Comparison of ENCODE assay signal across 11 cellular contexts in the genomic region with DNA sequence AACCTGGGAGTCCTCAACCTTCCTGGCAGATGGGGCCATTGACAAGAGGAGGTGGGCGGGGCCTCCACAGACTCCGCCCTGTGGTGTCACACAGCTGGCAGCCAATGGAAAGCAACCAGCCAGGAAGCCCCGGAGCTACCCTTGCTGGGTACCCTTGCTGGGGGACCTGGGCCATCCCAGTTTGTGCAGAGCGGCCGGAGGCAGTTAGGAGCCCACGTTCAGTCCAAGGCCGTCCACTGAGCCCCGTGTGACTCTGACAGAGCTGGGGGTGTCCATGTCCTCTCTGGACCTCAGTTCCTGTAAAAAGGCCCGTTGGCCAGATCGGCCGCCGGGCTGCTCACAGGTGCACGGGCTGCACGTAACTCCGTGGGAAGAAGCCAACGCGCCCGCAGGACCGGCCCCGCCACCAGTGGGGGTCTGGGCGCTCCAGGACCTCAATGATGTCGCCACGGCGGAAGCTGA. TPM values are rescaled to one million over a fixed set of nuclear protein-coding genes. Genes with fewer than 3 reads are reported as not detected.
A peak's percentile ranks its signal among the peaks of the same experiment; 100 is the strongest.
DNase-seq lines count a peak whose midpoint lies in the region; ATAC-seq and TF ChIP-seq lines count a peak whose summit lies in the region.
"Had no signal": no experiment of that assay in that cellular context is flagged by ENCODE, and none has a peak within 500 bp of the region (broad histone marks: within the 10 kb centered on the region; RNA-seq: fewer than 3 reads in every experiment).

No MANE protein-coding gene starts in this region.

- CTCF ChIA-PET in activated B cell treated with CpG ODN at 0.5 μM for 24 hours (lab: Charles Lee) = no interaction called here

- no peak overlapping the region for H3K4me3 Mint-ChIP-seq in activated B cell treated with CpG ODN at 0.5 μM for 24 hours
- H3K4me3 Mint-ChIP-seq: stimulated activated effector memory CD8-positive, alpha-beta T cell treated with anti-CD3 and anti-CD28 coated beads, Interleukin-12 subunit alpha, Interleukin-12 subunit beta, amount 100 ng/mL, for 72 hours had no signal

- H3K4me1 Mint-ChIP-seq in activated B cell treated with CpG ODN at 0.5 μM for 24 hours = peaks cover 24% of the 10 kb centered on the region

- no peaks in the 10 kb centered on the region for H3K27me3 ChIP-seq in right cardiac atrium (ENCODE audit: control insufficient read depth, insufficient read depth)

- H3K4me3 ChIP-seq in right cardiac atrium (ENCODE audit: low read length) = no peak overlapping the region
- H3K4me3 ChIP-seq: SK-N-MC had no signal

- intact Hi-C loops in activated B cell treated with CpG ODN at 0.5 μM for 24 hours (cut with micrococcal nuclease) (no loop called here), right cardiac atrium (cut with DNase I) (no loop called here)

- no peaks in the 10 kb centered on the region for H3K9me3 Mint-ChIP-seq in activated B cell treated with CpG ODN at 0.5 μM for 24 hours
- H3K9me3 Mint-ChIP-seq: stimulated activated effector memory CD8-positive, alpha-beta T cell treated with anti-CD3 and anti-CD28 coated beads, Interleukin-12 subunit alpha, Interleukin-12 subunit beta, amount 100 ng/mL, for 72 hours had no signal

- no peak for TF ChIP-seq CTCF in activated B cell treated with CpG ODN at 0.5 μM for 24 hours (IDR thresholded peaks at IDR 0.05)

- POLR2A ChIA-PET in activated B cell treated with CpG ODN at 0.5 μM for 24 hours (lab: Charles Lee) = no interaction called here

- peak; percentile 80 for DNase-seq in activated CD8-positive, alpha-beta memory T cell treated with anti-CD3 and anti-CD28 coated beads, Interleukin-2, amount 50 U/mL, for 48 hours
- no peak for DNase-seq in activated CD8-positive, alpha-beta memory T cell treated with anti-CD3 and anti-CD28 coated beads, Interleukin-2, amount 50 U/mL, for 4 hours
- DNase-seq in activated B cell treated with CpG ODN at 0.5 μM for 24 hours (no peak), right cardiac atrium (peak; percentile 28 to 66 (median 60)), mucosa of gallbladder (ENCODE audit: low spot score) (no peak), islet precursor cell (no peak)
- DNase-seq in stimulated activated CD8-positive, alpha-beta memory T cell treated with anti-CD3 and anti-CD28 coated beads, Interleukin-4, amount 100 ng/mL, for 48 hours = peak; percentile 76
- DNase-seq: NCI-H345 had no signal

- peak overlapping the region; percentile 18 for H3K27ac Mint-ChIP-seq in activated B cell treated with CpG ODN at 0.5 μM for 24 hours

- WGBS in right cardiac atrium = 95% methylated on average over 24 of the region's 24 CpGs

- peak; percentile 40 for ATAC-seq in activated B cell treated with CpG ODN at 0.5 μM for 24 hours (ENCODE audit: low read depth)
- ATAC-seq in right cardiac atrium = no peak
- no peak for ATAC-seq in HG03175 (IDR thresholded peaks at IDR 0.05; ENCODE audit: unreplicated experiment)
- ATAC-seq: stimulated activated effector memory CD8-positive, alpha-beta T cell treated with anti-CD3 and anti-CD28 coated beads, Interleukin-12 subunit alpha, Interleukin-12 subunit beta, amount 100 ng/mL, for 72 hours had no signal

- H3K36me3 Mint-ChIP-seq in activated B cell treated with CpG ODN at 0.5 μM for 24 hours (ENCODE audit: low read depth) = peaks cover 51% of the 10 kb centered on the region

- no peak overlapping the region for H3K27ac ChIP-seq in right cardiac atrium (ENCODE audit: low read length)
- H3K27ac ChIP-seq: SK-N-MC had no signal

- H3K4me1 ChIP-seq in right cardiac atrium (ENCODE audit: control insufficient read depth, insufficient read depth, low read length) = no peaks in the 10 kb centered on the region

- H3K27me3 Mint-ChIP-seq in activated B cell treated with CpG ODN at 0.5 μM for 24 hours = no peaks in the 10 kb centered on the region

- no peaks in the 10 kb centered on the region for H3K9me3 ChIP-seq in right cardiac atrium (ENCODE audit: control insufficient read depth, low read length)

RNA-seq across cellular contexts. Expression of gene FAM83G, which starts 17.1 kb away (rescaled TPM):
- total RNA-seq in activated B cell treated with CpG ODN at 0.5 μM for 24 hours (13.3 and 13.9 TPM in 2 replicates), right cardiac atrium (10 to 100 TPM; 27.7 to 40.2 (median 30.3) TPM), mucosa of gallbladder (35.0 TPM)
- polyA plus RNA-seq in right cardiac atrium = 18.7 TPM

RNA-seq across cellular contexts. Expression of gene GRAP, which starts 25.1 kb away (rescaled TPM):
- total RNA-seq in activated B cell treated with CpG ODN at 0.5 μM for 24 hours (31.5 and 39.2 TPM in 2 replicates), right cardiac atrium (1 to 10 TPM; 2.8 to 4.1 (median 3.6) TPM), mucosa of gallbladder (7.8 TPM)
- polyA plus RNA-seq in right cardiac atrium = 2.3 TPM

Comparison
In these comparisons a context has a peak if more than half of its experiments do, and no peak if none do; other contexts are left out.
1. DNase-seq: peak in activated CD8-positive, alpha-beta memory T cell treated with anti-CD3 and anti-CD28 coated beads, Interleukin-2, amount 50 U/mL, for 48 hours (single experiment), right cardiac atrium (3 of 3) and stimulated activated CD8-positive, alpha-beta memory T cell treated with anti-CD3 and anti-CD28 coated beads, Interleukin-4, amount 100 ng/mL, for 48 hours (single experiment); none in activated CD8-positive, alpha-beta memory T cell treated with anti-CD3 and anti-CD28 coated beads, Interleukin-2, amount 50 U/mL, for 4 hours (single experiment), activated B cell treated with CpG ODN at 0.5 μM for 24 hours (single experiment), mucosa of gallbladder (single experiment) and islet precursor cell (single experiment).